Comparison of ENCODE assay signal across 12 cellular contexts in the genomic region with DNA sequence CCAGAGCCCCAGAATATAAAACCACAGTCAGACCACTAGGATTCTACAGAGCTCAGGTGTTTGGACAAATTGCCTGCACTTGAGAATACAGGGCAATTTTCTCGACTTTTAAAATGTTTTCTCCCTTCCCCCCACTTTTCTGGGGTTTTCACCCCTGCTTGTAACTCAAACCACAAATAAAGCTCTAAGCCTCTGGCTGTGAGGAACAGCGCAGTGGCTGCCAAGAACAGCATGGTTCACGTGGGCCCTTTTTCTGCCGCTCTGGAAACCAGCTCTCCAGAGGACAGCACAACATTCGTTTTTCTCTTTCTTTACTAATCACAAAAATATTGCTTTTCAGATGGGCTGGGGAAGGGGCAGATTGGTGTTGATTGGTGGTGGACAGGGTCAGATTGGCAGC.
DNase-seq lines count a peak whose midpoint lies in the region; ATAC-seq and TF ChIP-seq lines count a peak whose summit lies in the region.
"Had no signal": no experiment of that assay in that cellular context is flagged by ENCODE, and none has a peak within 500 bp of the region (broad histone marks: within the 10 kb centered on the region; RNA-seq: fewer than 3 reads in every experiment).

No MANE protein-coding gene starts in this region.

- H3K4me1 Mint-ChIP-seq in CD4-positive, CD25-positive, alpha-beta regulatory T cell = peaks cover 0 to 21% (median 10%) of the 10 kb centered on the region in 4 donors

- H3K27ac Mint-ChIP-seq in CD4-positive, CD25-positive, alpha-beta regulatory T cell = peak overlapping the region in 2 of 3 donors; percentile 2 to 26
- H3K27ac Mint-ChIP-seq: stimulated activated naive B cell treated with anti-CD40 and anti-IgM and Interleukin-4, amounts not matched to agents 10 μg/mL and 1 μg/mL and 100 μg/mL, for 72 hours; T-helper 17 cell had no signal

- H3K27ac ChIP-seq in CD4-positive, CD25-positive, alpha-beta regulatory T cell (ENCODE audit: insufficient read depth, low read length, poor library complexity, severe bottlenecking) = no peak overlapping the region
- H3K27ac ChIP-seq in dorsolateral prefrontal cortex = peak overlapping the region in 55 of 59 donors; percentile 12 to 91 (median 78)
- H3K27ac ChIP-seq in osteoblast (ENCODE audit: low read depth, low read length) = peak overlapping the region; percentile 19

- H3K36me3 Mint-ChIP-seq in CD4-positive, CD25-positive, alpha-beta regulatory T cell = no peaks in the 10 kb centered on the region
- H3K36me3 Mint-ChIP-seq: stimulated activated naive B cell treated with anti-CD40 and anti-IgM and Interleukin-4, amounts not matched to agents 10 μg/mL and 1 μg/mL and 100 μg/mL, for 72 hours had no signal

- H3K4me1 ChIP-seq in CD4-positive, CD25-positive, alpha-beta regulatory T cell (ENCODE audit: control insufficient read depth, insufficient read depth, low read length, poor library complexity, severe bottlenecking) = no peaks in the 10 kb centered on the region
- H3K4me1 ChIP-seq in osteoblast (ENCODE audit: insufficient read depth, low read length) = peaks cover 60% of the 10 kb centered on the region

- no peaks in the 10 kb centered on the region for H3K27me3 ChIP-seq in CD4-positive, CD25-positive, alpha-beta regulatory T cell (ENCODE audit: control insufficient read depth, insufficient read depth, low read length)
- no peaks in the 10 kb centered on the region for H3K27me3 ChIP-seq in dorsolateral prefrontal cortex
- H3K27me3 ChIP-seq in osteoblast (ENCODE audit: insufficient read depth, low read length) = no peaks in the 10 kb centered on the region

- peak overlapping the region; percentile 14 for H3K4me2 ChIP-seq in osteoblast (ENCODE audit: insufficient read depth, low read length)

- no peak for TF ChIP-seq POLR2A in NB4 (IDR thresholded peaks at IDR 0.05; ENCODE audit: extremely low read depth, insufficient read length)

- peaks cover 0 to 1% (median 0%) of the 10 kb centered on the region in 7 donors for H3K9me3 Mint-ChIP-seq in CD4-positive, CD25-positive, alpha-beta regulatory T cell
- H3K9me3 Mint-ChIP-seq: neural crest cell; stimulated activated naive B cell treated with anti-CD40 and anti-IgM and Interleukin-4, amounts not matched to agents 10 μg/mL and 1 μg/mL and 100 μg/mL, for 72 hours had no signal

- no peaks in the 10 kb centered on the region for H3K9me3 ChIP-seq in CD4-positive, CD25-positive, alpha-beta regulatory T cell (ENCODE audit: control insufficient read depth in 2 of 2, low read length in 2 of 2)
- H3K9me3 ChIP-seq in osteoblast (ENCODE audit: low read depth, low read length) = no peaks in the 10 kb centered on the region

- intact Hi-C loops in dorsolateral prefrontal cortex (cut with DNase I) = loop anchor here in 1 of 2 donors (10.0 kb wide), 1 partner anchor 409 kb away; a partner anchor contains a TSS

- no peaks in the 10 kb centered on the region for H3K79me2 ChIP-seq in osteoblast (ENCODE audit: insufficient read depth, low read length)

- no peak overlapping the region for H2AFZ ChIP-seq in osteoblast (ENCODE audit: low read length)

- H3K27me3 Mint-ChIP-seq in CD4-positive, CD25-positive, alpha-beta regulatory T cell = no peaks in the 10 kb centered on the region
- H3K27me3 Mint-ChIP-seq: stimulated activated naive B cell treated with anti-CD40 and anti-IgM and Interleukin-4, amounts not matched to agents 10 μg/mL and 1 μg/mL and 100 μg/mL, for 72 hours had no signal

- H4K20me1 ChIP-seq in osteoblast (ENCODE audit: insufficient read depth, low read length) = no peaks in the 10 kb centered on the region

- no peaks in the 10 kb centered on the region for H3K36me3 ChIP-seq in CD4-positive, CD25-positive, alpha-beta regulatory T cell (ENCODE audit: control insufficient read depth, insufficient read depth, low read length)
- H3K36me3 ChIP-seq in osteoblast (ENCODE audit: insufficient read depth, low read length) = no peaks in the 10 kb centered on the region

- no peak overlapping the region for H3K4me3 ChIP-seq in CD4-positive, CD25-positive, alpha-beta regulatory T cell (ENCODE audit: low read depth, low read length)
- H3K4me3 ChIP-seq in NB4 (ENCODE audit: low read depth, low read length) (no peak overlapping the region), dorsolateral prefrontal cortex (no peak overlapping the region), osteoblast (ENCODE audit: insufficient read depth, low read length) (no peak overlapping the region)

- DNase-seq in CD4-positive, CD25-positive, alpha-beta regulatory T cell = no peak
- DNase-seq in NB4 (ENCODE audit: low read depth) (peak; percentile 42), dorsolateral prefrontal cortex (peak in 3 of 10 donors; percentile 63 to 75 (median 73)), osteoblast (ENCODE audit: insufficient read length, low spot score, missing footprints) (peak; percentile 87), DMS153 treated with DMSO at 0.1 percent for 48 hours (lab: John Stamatoyannopoulos, UW; ENCODE audit: unreplicated experiment) (no peak), NCI-H146 treated with DMSO at 0.1 percent for 48 hours (lab: John Stamatoyannopoulos, UW; ENCODE audit: unreplicated experiment) (no peak), DMS114 treated with DMSO at 0.1 percent for 48 hours (lab: John Stamatoyannopoulos, UW; ENCODE audit: unreplicated experiment) (no peak)
- DNase-seq: effector CD4-positive, alpha-beta T cell; stimulated activated naive B cell treated with anti-CD40 and anti-IgM and Interleukin-4, amounts not matched to agents 10 μg/mL and 1 μg/mL and 100 μg/mL, for 72 hours; T-helper 17 cell had no signal

- TF ChIP-seq CTCF in NB4 (IDR thresholded peaks at IDR 0.05; ENCODE audit: low read depth, low read length) (no peak), dorsolateral prefrontal cortex (IDR thresholded peaks at IDR 0.05 in 54 of 56, conservative IDR thresholded peaks at IDR 0.05 in 2 of 56; ENCODE audit: low read depth in 1 of 56, partially characterized antibody in 56 of 56) (no peak), osteoblast (IDR thresholded peaks at IDR 0.05; ENCODE audit: extremely low read depth, low read depth, low read length) (no peak)

- no peak overlapping the region for H3K4me3 Mint-ChIP-seq in CD4-positive, CD25-positive, alpha-beta regulatory T cell
- H3K4me3 Mint-ChIP-seq: neural crest cell; stimulated activated naive B cell treated with anti-CD40 and anti-IgM and Interleukin-4, amounts not matched to agents 10 μg/mL and 1 μg/mL and 100 μg/mL, for 72 hours; T-helper 17 cell had no signal

- ATAC-seq in CD4-positive, CD25-positive, alpha-beta regulatory T cell (ENCODE audit: low read depth in 2 of 2) = no peak
- no peak for ATAC-seq in HG02759 (IDR thresholded peaks at IDR 0.05; ENCODE audit: unreplicated experiment)
- ATAC-seq: T-helper 17 cell had no signal

Comparison
In these comparisons a context has a peak if more than half of its experiments do, and no peak if none do; other contexts are left out.
1. DNase-seq: peak in NB4 (single experiment) and osteoblast (single experiment); none in CD4-positive, CD25-positive, alpha-beta regulatory T cell (0 of 3), DMS153 treated with DMSO at 0.1 percent for 48 hours (single experiment), NCI-H146 treated with DMSO at 0.1 percent for 48 hours (single experiment) and DMS114 treated with DMSO at 0.1 percent for 48 hours (single experiment).